Comparison of ENCODE assay signal across 7 cellular contexts in the genomic region with DNA sequence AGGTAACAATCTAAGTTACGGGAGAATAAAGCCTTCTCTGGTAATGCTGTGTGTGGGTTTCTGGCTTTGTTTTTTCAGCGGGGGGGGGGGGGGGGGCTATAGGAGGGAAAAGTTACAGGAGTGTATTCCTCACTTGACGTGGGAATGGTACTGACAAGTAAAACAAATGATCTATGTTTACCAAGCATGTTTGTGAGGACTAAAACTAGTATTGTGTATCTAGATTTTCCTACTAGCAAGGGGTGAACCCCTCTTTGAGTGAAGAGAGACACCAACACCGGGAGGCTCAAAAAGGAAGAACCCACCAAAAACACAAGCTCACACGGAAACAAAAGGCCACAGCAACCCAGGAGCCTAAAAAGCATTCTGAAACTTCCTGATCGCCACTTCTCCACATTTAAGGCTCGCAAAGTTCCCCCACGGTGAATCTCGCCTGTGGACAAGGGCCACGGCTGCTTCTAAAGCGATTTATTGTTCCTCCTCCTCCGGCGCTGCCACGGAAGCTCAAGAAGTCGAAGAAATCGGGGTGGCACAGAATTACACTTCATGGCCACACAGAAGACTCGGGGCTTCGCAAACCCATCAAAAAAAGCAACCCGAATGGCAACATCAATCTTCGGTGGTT. TPM values are rescaled to one million over a fixed set of nuclear protein-coding genes. Genes with fewer than 3 reads are reported as not detected.
DNase-seq lines count a peak whose midpoint lies in the region; ATAC-seq and TF ChIP-seq lines count a peak whose summit lies in the region.

No MANE protein-coding gene starts in this region.

- H3K36me3 Mint-ChIP-seq in GM23338 (ENCODE audit: low read depth), result peaks cover 15% of the 10 kb centered on the region
- H3K36me3 Mint-ChIP-seq in central memory CD8-positive, alpha-beta T cell (ENCODE audit: insufficient read depth), result peaks cover 20% of the 10 kb centered on the region

- no peaks in the 10 kb centered on the region for H3K9me2 ChIP-seq in GM23338 (ENCODE audit: insufficient read depth)

- peak overlapping the region; percentile 97 for H3K4me3 Mint-ChIP-seq in GM23338
- peak overlapping the region; percentile 98 for H3K4me3 Mint-ChIP-seq in central memory CD8-positive, alpha-beta T cell

- H3K9ac ChIP-seq in DND-41 (ENCODE audit: low read depth, low read length), result peak overlapping the region; percentile 98

- H3K9me3 ChIP-seq in DND-41 (ENCODE audit: insufficient read depth, low read length, severe bottlenecking) (no peaks in the 10 kb centered on the region), left lung (no peaks in the 10 kb centered on the region)

- ATAC-seq in DND-41 (ENCODE audit: insufficient read depth, low read depth) (no peak), GM23338 (no peak), left lung (peak; percentile 2), GM18520 (IDR thresholded peaks at IDR 0.05; ENCODE audit: unreplicated experiment) (no peak)
- peak; percentile 11 for ATAC-seq in central memory CD8-positive, alpha-beta T cell (replicated peaks; ENCODE audit: extremely low read depth, poor library complexity, severe bottlenecking)

- no peaks in the 10 kb centered on the region for H3K9me3 Mint-ChIP-seq in GM23338
- H3K9me3 Mint-ChIP-seq in central memory CD8-positive, alpha-beta T cell, result no peaks in the 10 kb centered on the region

- peak overlapping the region; percentile 100 for H3K27ac Mint-ChIP-seq in GM23338
- peak overlapping the region; percentile 99 for H3K27ac Mint-ChIP-seq in central memory CD8-positive, alpha-beta T cell (ENCODE audit: low read depth)

- H3K4me2 ChIP-seq in DND-41 (ENCODE audit: insufficient read depth, low read length) (peak overlapping the region; percentile 76), GM23338 (peak overlapping the region; percentile 74)

- H3K79me2 ChIP-seq in DND-41 (ENCODE audit: insufficient read depth, low read length), result peaks cover 58% of the 10 kb centered on the region
- H3K79me2 ChIP-seq in GM23338 (replicated peaks; ENCODE audit: insufficient read depth), result peaks cover 56% of the 10 kb centered on the region

- peak overlapping the region; percentile 98 for H3K27ac ChIP-seq in DND-41 (ENCODE audit: low read length)
- H3K27ac ChIP-seq in GM23338 (ENCODE audit: low read depth), result peak overlapping the region; percentile 100
- peak overlapping the region; percentile 91 to 98 for H3K27ac ChIP-seq in left lung

- intact Hi-C loops in left lung (cut with DNase I), result no loop called here

- H3F3A ChIP-seq in GM23338 (replicated peaks; ENCODE audit: low read depth), result 0 out of 2 replicates have a peak, but pooled peaks cover 3% of the 10 kb centered on the region

- H3K27me3 ChIP-seq in DND-41 (ENCODE audit: insufficient read depth, low read length, poor library complexity) (no peaks in the 10 kb centered on the region), GM23338 (ENCODE audit: insufficient read depth) (no peaks in the 10 kb centered on the region), left lung (no peaks in the 10 kb centered on the region)

- H2AFZ ChIP-seq in DND-41 (ENCODE audit: low read depth, low read length) (peak overlapping the region; percentile 94), GM23338 (0 out of 2 replicates have a peak overlapping the region, but pooled peaks have one; percentile 9)

- H3K27me3 Mint-ChIP-seq in GM23338 (ENCODE audit: insufficient read depth, low read depth, poor library complexity), result peaks cover 9% of the 10 kb centered on the region
- H3K27me3 Mint-ChIP-seq in central memory CD8-positive, alpha-beta T cell, result no peaks in the 10 kb centered on the region

- peaks cover 13% of the 10 kb centered on the region for H3K36me3 ChIP-seq in DND-41 (ENCODE audit: insufficient read depth, low read length)
- no peaks in the 10 kb centered on the region for H3K36me3 ChIP-seq in GM23338 (ENCODE audit: insufficient read depth)
- no peaks in the 10 kb centered on the region for H3K36me3 ChIP-seq in left lung

- DNase-seq in DND-41 (no peak), GM23338 (ENCODE audit: low spot score) (no peak), OCI-M1 (lab: John Stamatoyannopoulos, UW) (peak; percentile 74), left lung (no peak), stromal cell of bone marrow (ENCODE audit: low read depth) (peak; percentile 11)
- no peak for DNase-seq in central memory CD8-positive, alpha-beta T cell (ENCODE audit: low spot score in 2 of 2)

- peaks cover 31% of the 10 kb centered on the region for H3K4me1 ChIP-seq in DND-41 (ENCODE audit: insufficient read depth, low read length)
- peaks cover 17% of the 10 kb centered on the region for H3K4me1 ChIP-seq in GM23338 (ENCODE audit: insufficient read depth)
- peaks cover 10 to 46% of the 10 kb centered on the region in 2 donors for H3K4me1 ChIP-seq in left lung

- peaks cover 15% of the 10 kb centered on the region for H3K4me1 Mint-ChIP-seq in GM23338
- peaks cover 35% of the 10 kb centered on the region for H3K4me1 Mint-ChIP-seq in central memory CD8-positive, alpha-beta T cell

- H4K20me1 ChIP-seq in DND-41 (ENCODE audit: insufficient read depth, low read length) (peaks cover 44% of the 10 kb centered on the region), GM23338 (replicated peaks; ENCODE audit: insufficient read depth) (peaks cover 34% of the 10 kb centered on the region)

- H3K4me3 ChIP-seq in DND-41 (ENCODE audit: low read depth in 1 of 2, low read length in 2 of 2) (peak overlapping the region; percentile 91 to 99), GM23338 (peak overlapping the region; percentile 96), left lung (peak overlapping the region; percentile 64 to 66)

- TF ChIP-seq CTCF in DND-41 (IDR thresholded peaks at IDR 0.05; ENCODE audit: borderline replicate concordance, extremely low read depth, low read length, poor library complexity, severe bottlenecking) (no peak), GM23338 (conservative IDR thresholded peaks at IDR 0.05; ENCODE audit: low read depth in 2 of 2) (no peak), left lung (IDR thresholded peaks at IDR 0.05) (no peak)

TF ChIP-seq in GM23338, 12 proteins besides CTCF, POLR2A, EP300 and RAD21:
- TF ChIP-seq NANOG (IDR thresholded peaks at IDR 0.05; ENCODE audit: borderline replicate concordance), result no peak
- TF ChIP-seq, protein P1, sequence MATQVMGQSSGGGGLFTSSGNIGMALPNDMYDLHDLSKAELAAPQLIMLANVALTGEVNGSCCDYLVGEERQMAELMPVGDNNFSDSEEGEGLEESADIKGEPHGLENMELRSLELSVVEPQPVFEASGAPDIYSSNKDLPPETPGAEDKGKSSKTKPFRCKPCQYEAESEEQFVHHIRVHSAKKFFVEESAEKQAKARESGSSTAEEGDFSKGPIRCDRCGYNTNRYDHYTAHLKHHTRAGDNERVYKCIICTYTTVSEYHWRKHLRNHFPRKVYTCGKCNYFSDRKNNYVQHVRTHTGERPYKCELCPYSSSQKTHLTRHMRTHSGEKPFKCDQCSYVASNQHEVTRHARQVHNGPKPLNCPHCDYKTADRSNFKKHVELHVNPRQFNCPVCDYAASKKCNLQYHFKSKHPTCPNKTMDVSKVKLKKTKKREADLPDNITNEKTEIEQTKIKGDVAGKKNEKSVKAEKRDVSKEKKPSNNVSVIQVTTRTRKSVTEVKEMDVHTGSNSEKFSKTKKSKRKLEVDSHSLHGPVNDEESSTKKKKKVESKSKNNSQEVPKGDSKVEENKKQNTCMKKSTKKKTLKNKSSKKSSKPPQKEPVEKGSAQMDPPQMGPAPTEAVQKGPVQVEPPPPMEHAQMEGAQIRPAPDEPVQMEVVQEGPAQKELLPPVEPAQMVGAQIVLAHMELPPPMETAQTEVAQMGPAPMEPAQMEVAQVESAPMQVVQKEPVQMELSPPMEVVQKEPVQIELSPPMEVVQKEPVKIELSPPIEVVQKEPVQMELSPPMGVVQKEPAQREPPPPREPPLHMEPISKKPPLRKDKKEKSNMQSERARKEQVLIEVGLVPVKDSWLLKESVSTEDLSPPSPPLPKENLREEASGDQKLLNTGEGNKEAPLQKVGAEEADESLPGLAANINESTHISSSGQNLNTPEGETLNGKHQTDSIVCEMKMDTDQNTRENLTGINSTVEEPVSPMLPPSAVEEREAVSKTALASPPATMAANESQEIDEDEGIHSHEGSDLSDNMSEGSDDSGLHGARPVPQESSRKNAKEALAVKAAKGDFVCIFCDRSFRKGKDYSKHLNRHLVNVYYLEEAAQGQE (IDR thresholded peaks at IDR 0.05; ENCODE audit: unreplicated experiment), result no peak
- TF ChIP-seq JUNB (IDR thresholded peaks at IDR 0.05; ENCODE audit: unreplicated experiment), result no peak
- TF ChIP-seq POLR2AphosphoS5 (IDR thresholded peaks at IDR 0.05; ENCODE audit: low read depth), result no peak
- no peak for TF ChIP-seq CREB1 (CRISPR knock-in tag; IDR thresholded peaks at IDR 0.05; ENCODE audit: low read depth)
- TF ChIP-seq ZNF114 (CRISPR knock-in tag; IDR thresholded peaks at IDR 0.05), result no peak
- TF ChIP-seq, protein P2, sequence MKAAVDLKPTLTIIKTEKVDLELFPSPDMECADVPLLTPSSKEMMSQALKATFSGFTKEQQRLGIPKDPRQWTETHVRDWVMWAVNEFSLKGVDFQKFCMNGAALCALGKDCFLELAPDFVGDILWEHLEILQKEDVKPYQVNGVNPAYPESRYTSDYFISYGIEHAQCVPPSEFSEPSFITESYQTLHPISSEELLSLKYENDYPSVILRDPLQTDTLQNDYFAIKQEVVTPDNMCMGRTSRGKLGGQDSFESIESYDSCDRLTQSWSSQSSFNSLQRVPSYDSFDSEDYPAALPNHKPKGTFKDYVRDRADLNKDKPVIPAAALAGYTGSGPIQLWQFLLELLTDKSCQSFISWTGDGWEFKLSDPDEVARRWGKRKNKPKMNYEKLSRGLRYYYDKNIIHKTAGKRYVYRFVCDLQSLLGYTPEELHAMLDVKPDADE (IDR thresholded peaks at IDR 0.05), result no peak
- no peak for TF ChIP-seq ZNF331 (CRISPR knock-in tag; IDR thresholded peaks at IDR 0.05; ENCODE audit: low read depth)

RNA-seq across cellular contexts. Expression of a gene that starts 0.7 kb away (rescaled TPM):
- 117 and 121 TPM in 2 replicates for total RNA-seq in GM23338 (2014; rRNA removed; shearing (Covaris generic))
- 44.4 and 49.5 TPM in 2 replicates for polyA plus RNA-seq in GM23338 (2016; fragmentation: Nextera tagmentation; extraction: Ambion mirVana)
- 100 to 1,000 TPM in 1 of 2 donors, 10 to 100 TPM in 1; 96.7 to 102 TPM for total RNA-seq in left lung

Comparison
In these comparisons a context has a peak if more than half of its experiments do, and no peak if none do; other contexts are left out.
1. ATAC-seq: peak in central memory CD8-positive, alpha-beta T cell (single experiment) and left lung (single experiment); none in DND-41 (single experiment), GM23338 (single experiment) and GM18520 (single experiment).
2. DNase-seq: peak in OCI-M1 (single experiment) and stromal cell of bone marrow (single experiment); none in DND-41 (single experiment), GM23338 (single experiment), central memory CD8-positive, alpha-beta T cell (0 of 2) and left lung (0 of 2).
3. Peak in every context shown above with its lines, with median percentiles within 50 percentile points of each other: H3K27ac ChIP-seq and H3K4me3 ChIP-seq.